8 cellular contexts compared by ENCODE assay signal in genomic region chr6:158031445-158032353, GRCh38. TPM values are rescaled to one million over a fixed set of nuclear protein-coding genes. Genes with fewer than 3 reads are reported as not detected.
A peak's percentile ranks its signal among the peaks of the same experiment; 100 is the strongest.
DNase-seq lines count a peak whose midpoint lies in the region; ATAC-seq and TF ChIP-seq lines count a peak whose summit lies in the region.

No MANE protein-coding gene starts in this region.

- H3K4me3 ChIP-seq in PC-9 (no peak overlapping the region), ascending aorta (no peak overlapping the region), left lung (no peak overlapping the region), thyroid gland (replicated peaks in 1 of 3) (no peak overlapping the region)

- no peaks in the 10 kb centered on the region for H3K9me3 ChIP-seq in PC-9 (ENCODE audit: insufficient read depth, low read depth)
- no peaks in the 10 kb centered on the region for H3K9me3 ChIP-seq in ascending aorta
- H3K9me3 ChIP-seq in left lung, result no peaks in the 10 kb centered on the region
- H3K9me3 ChIP-seq in thyroid gland, result no peaks in the 10 kb centered on the region

- TF ChIP-seq CTCF in PC-9 (conservative IDR thresholded peaks at IDR 0.05) (no peak), ascending aorta (IDR thresholded peaks at IDR 0.05) (no peak), left lung (IDR thresholded peaks at IDR 0.05) (no peak), thyroid gland (IDR thresholded peaks at IDR 0.05) (no peak)

- intact Hi-C loops in PC-9 (cut with micrococcal nuclease; ENCODE audit: unreplicated experiment), result loop anchor here (1.0 to 5.0 kb wide), 3 partner anchors 9 to 36 kb away; no protein-coding TSS in a partner anchor
- intact Hi-C loops in ascending aorta (cut with DNase I), result no loop called here
- intact Hi-C loops in left lung (cut with DNase I), result no loop called here
- intact Hi-C loops in thyroid gland (cut with DNase I), result no loop called here

- peak overlapping the region; percentile 61 for H3K4me2 ChIP-seq in PC-9

- 68 to 86% methylated on average over 16 to 19 of the region's 19 CpGs for WGBS in thyroid gland, 2 donors

- peaks cover 26% of the 10 kb centered on the region for H3F3A ChIP-seq in PC-9 (ENCODE audit: insufficient read depth, low read depth)

- no peak for TF ChIP-seq POLR2A in thyroid gland (IDR thresholded peaks at IDR 0.05)

- no peaks in the 10 kb centered on the region for H3K27me3 ChIP-seq in PC-9 (ENCODE audit: insufficient read depth, low read depth)
- no peaks in the 10 kb centered on the region for H3K27me3 ChIP-seq in ascending aorta
- H3K27me3 ChIP-seq in left lung, result no peaks in the 10 kb centered on the region
- no peaks in the 10 kb centered on the region for H3K27me3 ChIP-seq in thyroid gland

- H3K27ac ChIP-seq in PC-9 (peak overlapping the region; percentile 64), ascending aorta (peak overlapping the region; percentile 51 to 69), left lung (peak overlapping the region; percentile 53), thyroid gland (peak overlapping the region in 2 of 3 donors; percentile 29 to 32)

- peak; percentile 55 for ATAC-seq in GM21423 (IDR thresholded peaks at IDR 0.05; ENCODE audit: unreplicated experiment)
- peak; percentile 63 for ATAC-seq in left lung
- no peak for ATAC-seq in GM21390 (IDR thresholded peaks at IDR 0.05; ENCODE audit: unreplicated experiment)

- POLR2A ChIA-PET in PC-9 (lab: Charles Lee; ENCODE audit: unreplicated experiment), result interaction anchor here (0.5 kb wide), 1 partner anchor 38 kb away, joined by 7 read pairs; no protein-coding TSS in a partner anchor

- BruUV-seq in PC-9 (replicated peaks; lab: Mats Ljungman, UMichigan), result no TSS peak

- H3K4me1 ChIP-seq in PC-9 (replicated peaks; ENCODE audit: insufficient read depth), result peaks cover 29% of the 10 kb centered on the region
- H3K4me1 ChIP-seq in ascending aorta, result peaks cover 6 to 39% of the 10 kb centered on the region in 2 donors
- peaks cover 14 to 61% of the 10 kb centered on the region in 2 donors for H3K4me1 ChIP-seq in left lung
- H3K4me1 ChIP-seq in thyroid gland, result peaks cover 3 to 31% of the 10 kb centered on the region in 2 donors

- H3K36me3 ChIP-seq in PC-9 (ENCODE audit: low read depth), result peaks cover 14% of the 10 kb centered on the region; the same call in 1 of the 2 replicates
- no peaks in the 10 kb centered on the region for H3K36me3 ChIP-seq in ascending aorta
- peaks cover 0 to 3% of the 10 kb centered on the region in 2 donors for H3K36me3 ChIP-seq in left lung
- no peaks in the 10 kb centered on the region for H3K36me3 ChIP-seq in thyroid gland

- peaks cover 33% of the 10 kb centered on the region for H3K79me2 ChIP-seq in PC-9 (ENCODE audit: low read depth)

- no peaks in the 10 kb centered on the region for H3K9me2 ChIP-seq in PC-9 (ENCODE audit: insufficient read depth)

- DNase-seq in ACHN, result peak; percentile 90
- DNase-seq in PC-9, result peak; percentile 80 to 81
- peak in 1 of 2 donors; percentile 61 for DNase-seq in ascending aorta (ENCODE audit: low spot score in 2 of 2)
- DNase-seq in left lung, result peak; percentile 78 to 83
- DNase-seq in thyroid gland, result peak; percentile 9 to 18
- DNase-seq in D341Med (ENCODE audit: low spot score), result no peak

- CTCF ChIA-PET in PC-9 (lab: Charles Lee), result no interaction called here

- in situ Hi-C loops in ACHN (cut with HindIII; ENCODE audit: low pct_ligation_motif_present, low pct_unique_long_range_greater_than_20kb, low sequenced_read_pairs), result no loop called here

- H2AFZ ChIP-seq in PC-9, result no peak overlapping the region

- peaks cover 3% of the 10 kb centered on the region; the same call in 1 of the 2 replicates for H4K20me1 ChIP-seq in PC-9 (ENCODE audit: insufficient read depth)

RNA-seq across cellular contexts. Expression of gene SYNJ2, which starts 50.0 kb away (rescaled TPM):
- 30.3 and 39.4 TPM in 2 replicates for total RNA-seq in PC-9 (2021)
- 3.0 TPM for total RNA-seq in ascending aorta
- 10 to 100 TPM in 1 of 2 donors, 1 to 10 TPM in 1; 8.7 to 12.2 TPM for total RNA-seq in left lung
- total RNA-seq in thyroid gland, result 10 to 100 TPM; 11.3 to 22.7 (median 13.5) TPM
